In the genomic region with DNA sequence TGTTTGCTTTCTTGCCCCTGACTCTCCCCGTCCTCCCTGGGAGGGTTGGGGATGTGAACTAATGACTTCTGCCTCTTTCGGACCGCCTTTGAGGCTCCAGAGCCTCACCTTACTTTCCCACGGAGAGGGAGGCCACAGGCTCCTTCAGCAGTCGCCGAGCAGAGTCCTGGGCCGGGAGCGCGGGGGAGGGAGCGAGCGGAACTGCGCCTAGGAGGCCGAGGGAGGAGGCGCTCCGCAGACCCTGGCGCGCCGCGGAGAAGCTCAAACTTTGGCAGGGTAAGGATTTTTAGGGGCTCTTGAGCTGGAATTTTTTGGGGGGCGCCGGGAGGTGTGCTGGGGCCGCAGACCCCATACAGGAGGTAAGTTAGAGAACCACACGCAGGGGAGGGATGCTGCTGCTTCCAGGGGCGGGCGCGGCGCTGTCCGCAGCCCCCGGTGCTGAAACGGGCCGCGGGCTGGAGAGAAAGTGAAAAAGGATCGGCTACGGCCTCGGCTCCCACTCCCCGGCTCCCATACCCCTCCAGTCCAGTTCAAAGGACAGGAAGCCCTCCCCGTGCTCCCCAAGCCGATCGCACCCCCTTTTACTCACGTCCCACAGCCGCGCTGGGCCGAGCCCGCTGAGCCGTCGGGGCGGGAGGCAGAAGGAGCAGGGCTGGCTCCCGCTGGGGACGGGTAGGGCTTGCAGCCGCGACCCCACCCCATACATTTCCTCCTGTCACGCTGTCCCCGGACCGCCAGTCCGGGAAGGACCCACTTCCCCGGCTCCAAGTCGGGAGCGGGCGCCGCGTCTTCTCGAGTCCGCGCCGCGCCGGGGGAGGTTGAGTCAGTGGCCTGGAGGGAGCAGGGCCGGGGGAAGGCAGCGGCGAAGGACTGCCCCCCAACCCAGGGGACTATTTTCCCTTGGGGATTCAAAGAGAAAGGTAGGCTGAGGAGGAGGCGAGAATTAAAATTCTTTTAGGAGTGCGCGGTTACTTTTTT, we compare ENCODE assay signal across 9 cellular contexts. TPM values are rescaled to one million over a fixed set of nuclear protein-coding genes. Genes with fewer than 3 reads are reported as not detected.
DNase-seq lines count a peak whose midpoint lies in the region; ATAC-seq and TF ChIP-seq lines count a peak whose summit lies in the region.
"Had no signal": no experiment of that assay in that cellular context is flagged by ENCODE, and none has a peak within 500 bp of the region (broad histone marks: within the 10 kb centered on the region; RNA-seq: fewer than 3 reads in every experiment).

A gene (plus strand): TSS at position 198 of the 978 bp plus-strand sequence. CDS start 23,520 bp downstream, outside the sequence.

- H3K9me3 Mint-ChIP-seq in activated CD4-positive, alpha-beta T cell treated with anti-CD3 and anti-CD28 coated beads for 36 hours (ENCODE audit: low read depth), result no peaks in the 10 kb centered on the region

- H3K4me3 ChIP-seq in ascending aorta (peak within 1 kb of the TSS; percentile 17 to 50), suprapubic skin (peak within 1 kb of the TSS; percentile 31), BE2C (ENCODE audit: low read depth, low read length) (no peak within 1 kb of the TSS)

- H3K4me1 Mint-ChIP-seq in activated CD4-positive, alpha-beta T cell treated with anti-CD3 and anti-CD28 coated beads for 36 hours, result peaks cover 10% of the 10 kb centered on the region

- H3K27ac ChIP-seq in ascending aorta (no peak within 1 kb of the TSS), suprapubic skin (no peak within 1 kb of the TSS)
- H3K27ac ChIP-seq: BLaER1 had no signal

- no peak for TF ChIP-seq POLR2A in suprapubic skin (IDR thresholded peaks at IDR 0.05)

- intact Hi-C loops in activated CD4-positive, alpha-beta T cell treated with anti-CD3 and anti-CD28 coated beads for 36 hours (cut with DNase I, micrococcal nuclease), result no loop called here
- intact Hi-C loops in ascending aorta (cut with DNase I), result no loop called here

- ATAC-seq in activated CD4-positive, alpha-beta T cell treated with anti-CD3 and anti-CD28 coated beads for 36 hours, result no peak

- H3K4me1 ChIP-seq in ascending aorta (peaks cover 3 to 4% of the 10 kb centered on the region in 2 donors), suprapubic skin (peaks cover 19% of the 10 kb centered on the region), BE2C (no peaks in the 10 kb centered on the region)

- CTCF ChIA-PET in activated CD4-positive, alpha-beta T cell treated with anti-CD3 and anti-CD28 coated beads for 36 hours (lab: Charles Lee), result no interaction called here

- TF ChIP-seq EP300 in suprapubic skin (IDR thresholded peaks at IDR 0.05), result no peak

- WGBS in suprapubic skin, result 11% methylated on average over 34 of the region's 73 CpGs

- H3K27me3 ChIP-seq in ascending aorta (peaks cover 17% of the 10 kb centered on the region), suprapubic skin (peaks cover 84% of the 10 kb centered on the region), BE2C (peaks cover 33% of the 10 kb centered on the region)

- no peaks in the 10 kb centered on the region for H3K9me3 ChIP-seq in ascending aorta
- H3K9me3 ChIP-seq in suprapubic skin, result no peaks in the 10 kb centered on the region
- no peaks in the 10 kb centered on the region for H3K9me3 ChIP-seq in BE2C

- no peak within 1 kb of the TSS for H3K27ac Mint-ChIP-seq in activated CD4-positive, alpha-beta T cell treated with anti-CD3 and anti-CD28 coated beads for 36 hours

- H3K36me3 Mint-ChIP-seq in activated CD4-positive, alpha-beta T cell treated with anti-CD3 and anti-CD28 coated beads for 36 hours (ENCODE audit: low read depth), result peaks cover 2% of the 10 kb centered on the region

- H3K36me3 ChIP-seq in ascending aorta, result no peaks in the 10 kb centered on the region
- no peaks in the 10 kb centered on the region for H3K36me3 ChIP-seq in suprapubic skin
- no peaks in the 10 kb centered on the region for H3K36me3 ChIP-seq in BE2C
- H3K36me3 ChIP-seq: BLaER1 had no signal

- DNase-seq in activated CD4-positive, alpha-beta T cell treated with anti-CD3 and anti-CD28 coated beads for 36 hours, result peak; percentile 51
- no peak for DNase-seq in activated CD4-positive, alpha-beta T cell treated with anti-CD3 and anti-CD28 coated beads, Interleukin-2, amount 50 U/mL, for 4 hours
- no peak for DNase-seq in ascending aorta (ENCODE audit: low spot score in 2 of 2)
- peak; percentile 20 for DNase-seq in kidney tubule cell (ENCODE audit: low spot score)
- no peak for DNase-seq in suprapubic skin (ENCODE audit: low spot score in 2 of 2)
- no peak for DNase-seq in NCI-H345 (lab: John Stamatoyannopoulos, UW)
- no peak for DNase-seq in NCI-H1048 (lab: John Stamatoyannopoulos, UW)
- no peak for DNase-seq in BE2C

- peaks cover 71% of the 10 kb centered on the region for H3K27me3 Mint-ChIP-seq in activated CD4-positive, alpha-beta T cell treated with anti-CD3 and anti-CD28 coated beads for 36 hours

- POLR2A ChIA-PET in activated CD4-positive, alpha-beta T cell treated with anti-CD3 and anti-CD28 coated beads for 36 hours (lab: Charles Lee), result no interaction called here

- H3K4me3 Mint-ChIP-seq in activated CD4-positive, alpha-beta T cell treated with anti-CD3 and anti-CD28 coated beads for 36 hours, result peak within 1 kb of the TSS; percentile 7

- TF ChIP-seq CTCF in ascending aorta (IDR thresholded peaks at IDR 0.05) (peak in 1 of 3 experiments; percentile 10), suprapubic skin (IDR thresholded peaks at IDR 0.05) (no peak), BE2C (IDR thresholded peaks at IDR 0.05; ENCODE audit: low read depth, low read length) (no peak)

RNA-seq across cellular contexts. Expression of the gene that starts here (rescaled TPM):
- not detected for total RNA-seq in activated CD4-positive, alpha-beta T cell treated with anti-CD3 and anti-CD28 coated beads for 36 hours
- total RNA-seq in ascending aorta (not detected), suprapubic skin (not detected)
- polyA plus RNA-seq in BE2C (2012; ENCODE audit: insufficient read depth, insufficient read length, low read depth), result not detected

Comparison
In these comparisons a context has a peak if more than half of its experiments do, and no peak if none do; other contexts are left out.
1. Peak in DNase-seq in activated CD4-positive, alpha-beta T cell treated with anti-CD3 and anti-CD28 coated beads for 36 hours; RNA of the gene not detected or under 1 TPM.